ENCODE assay signal across 10 cellular contexts in genomic region chr3:28989646-28990089, GRCh38.
DNase-seq lines count a peak whose midpoint lies in the region; ATAC-seq and TF ChIP-seq lines count a peak whose summit lies in the region.
"Had no signal": no experiment of that assay in that cellular context is flagged by ENCODE, and none has a peak within 500 bp of the region (broad histone marks: within the 10 kb centered on the region; RNA-seq: fewer than 3 reads in every experiment).

No MANE protein-coding gene starts in this region.

- H3K79me2 ChIP-seq in OCI-LY3 (ENCODE audit: low read length), result no peaks in the 10 kb centered on the region

- peak; percentile 77 for ATAC-seq in GM19324 (IDR thresholded peaks at IDR 0.05; ENCODE audit: low FRiP score, unreplicated experiment)
- ATAC-seq in HG02970 (IDR thresholded peaks at IDR 0.05; ENCODE audit: low FRiP score, unreplicated experiment), result peak; percentile 90
- ATAC-seq in mucosa of descending colon, result no peak

- no peak overlapping the region for H3K4me3 ChIP-seq in BLaER1 treated with 17β-estradiol and CSF1 and Interleukin-3, amounts not matched to agents 10 nM and 100 nM
- peak overlapping the region; percentile 54 for H3K4me3 ChIP-seq in OCI-LY3 (ENCODE audit: low read length)
- no peak overlapping the region for H3K4me3 ChIP-seq in mucosa of descending colon
- H3K4me3 ChIP-seq: thoracic aorta had no signal

- H3K9me3 ChIP-seq in BLaER1 treated with 17β-estradiol and CSF1 and Interleukin-3, amounts not matched to agents 10 nM and 100 nM (replicated peaks in 1 of 11), result no peaks in the 10 kb centered on the region
- H3K9me3 ChIP-seq in OCI-LY3 (ENCODE audit: insufficient read depth, low read length) (peaks cover 7% of the 10 kb centered on the region), mucosa of descending colon (no peaks in the 10 kb centered on the region)
- H3K9me3 ChIP-seq: thoracic aorta had no signal

- H3K9ac ChIP-seq in BLaER1 treated with 17β-estradiol and CSF1 and Interleukin-3, amounts not matched to agents 10 nM and 100 nM, result peak overlapping the region in 5 of 11 experiments; percentile 10 to 60 (median 50); a peak in 5 of 22 replicates
- H3K9ac ChIP-seq in OCI-LY3 (ENCODE audit: low read length), result 0 out of 2 replicates have a peak overlapping the region, but pooled peaks have one; percentile 5

- no peaks in the 10 kb centered on the region for H4K20me1 ChIP-seq in BLaER1 treated with 17β-estradiol and CSF1 and Interleukin-3, amounts not matched to agents 10 nM and 100 nM
- 0 out of 2 replicates have a peak, but pooled peaks cover 4% of the 10 kb centered on the region for H4K20me1 ChIP-seq in OCI-LY3 (ENCODE audit: insufficient read depth, low read length)

- H3K27me3 ChIP-seq in BLaER1 treated with 17β-estradiol and CSF1 and Interleukin-3, amounts not matched to agents 10 nM and 100 nM, result no peaks in the 10 kb centered on the region
- peaks cover 8% of the 10 kb centered on the region; the same call in 1 of the 2 replicates for H3K27me3 ChIP-seq in OCI-LY3 (ENCODE audit: low read depth, low read length)

- no peaks in the 10 kb centered on the region for H3K36me3 ChIP-seq in BLaER1 treated with 17β-estradiol and CSF1 and Interleukin-3, amounts not matched to agents 10 nM and 100 nM
- H3K36me3 ChIP-seq in OCI-LY3 (replicated peaks; ENCODE audit: low read depth, low read length) (peaks cover 5% of the 10 kb centered on the region), mucosa of descending colon (ENCODE audit: low read depth) (no peaks in the 10 kb centered on the region)
- H3K36me3 ChIP-seq: thoracic aorta had no signal

- no peak for DNase-seq in NK-92 (lab: John Stamatoyannopoulos, UW; ENCODE audit: unreplicated experiment)
- DNase-seq in mucosa of descending colon, result no peak
- no peak for DNase-seq in activated CD4-positive, alpha-beta T cell treated with anti-CD3 and anti-CD28 coated beads, Interleukin-2, amount 50 U/mL, for 48 hours
- no peak for DNase-seq in stimulated activated CD4-positive, alpha-beta T cell treated with anti-CD3 and anti-CD28 coated beads, Interleukin-4, amount 100 ng/mL, for 4 hours
- DNase-seq: SHP77 treated with DMSO at 0.1 percent for 48 hours had no signal

- H2AFZ ChIP-seq in OCI-LY3 (ENCODE audit: low read depth, low read length), result no peak overlapping the region

- peaks cover 0 to 25% (median 14%) of the 10 kb centered on the region in 10 experiments; a peak in 15 of 20 replicates for H3K4me1 ChIP-seq in BLaER1 treated with 17β-estradiol and CSF1 and Interleukin-3, amounts not matched to agents 10 nM and 100 nM
- H3K4me1 ChIP-seq in OCI-LY3 (ENCODE audit: low read length), result peaks cover 22% of the 10 kb centered on the region
- no peaks in the 10 kb centered on the region for H3K4me1 ChIP-seq in mucosa of descending colon (ENCODE audit: low read depth)

- TF ChIP-seq CTCF in OCI-LY3 (IDR thresholded peaks at IDR 0.05; ENCODE audit: low read depth, low read length) (no peak), mucosa of descending colon (IDR thresholded peaks at IDR 0.05) (no peak)

- intact Hi-C loops in mucosa of descending colon (cut with DNase I, micrococcal nuclease), result no loop called here

- peak overlapping the region in 10 of 11 experiments; percentile 3 to 90 (median 51); a peak in 16 of 22 replicates for H3K4me2 ChIP-seq in BLaER1 treated with 17β-estradiol and CSF1 and Interleukin-3, amounts not matched to agents 10 nM and 100 nM
- peak overlapping the region; percentile 76 for H3K4me2 ChIP-seq in OCI-LY3 (ENCODE audit: low read length)

- peak overlapping the region in 9 of 11 experiments; percentile 0 to 80 (median 58); a peak in 15 of 22 replicates for H3K27ac ChIP-seq in BLaER1 treated with 17β-estradiol and CSF1 and Interleukin-3, amounts not matched to agents 10 nM and 100 nM
- H3K27ac ChIP-seq in OCI-LY3 (ENCODE audit: low read length), result peak overlapping the region; percentile 66
- H3K27ac ChIP-seq: thoracic aorta had no signal
